Comparison of ENCODE assay signal across 8 cellular contexts in the genomic region with DNA sequence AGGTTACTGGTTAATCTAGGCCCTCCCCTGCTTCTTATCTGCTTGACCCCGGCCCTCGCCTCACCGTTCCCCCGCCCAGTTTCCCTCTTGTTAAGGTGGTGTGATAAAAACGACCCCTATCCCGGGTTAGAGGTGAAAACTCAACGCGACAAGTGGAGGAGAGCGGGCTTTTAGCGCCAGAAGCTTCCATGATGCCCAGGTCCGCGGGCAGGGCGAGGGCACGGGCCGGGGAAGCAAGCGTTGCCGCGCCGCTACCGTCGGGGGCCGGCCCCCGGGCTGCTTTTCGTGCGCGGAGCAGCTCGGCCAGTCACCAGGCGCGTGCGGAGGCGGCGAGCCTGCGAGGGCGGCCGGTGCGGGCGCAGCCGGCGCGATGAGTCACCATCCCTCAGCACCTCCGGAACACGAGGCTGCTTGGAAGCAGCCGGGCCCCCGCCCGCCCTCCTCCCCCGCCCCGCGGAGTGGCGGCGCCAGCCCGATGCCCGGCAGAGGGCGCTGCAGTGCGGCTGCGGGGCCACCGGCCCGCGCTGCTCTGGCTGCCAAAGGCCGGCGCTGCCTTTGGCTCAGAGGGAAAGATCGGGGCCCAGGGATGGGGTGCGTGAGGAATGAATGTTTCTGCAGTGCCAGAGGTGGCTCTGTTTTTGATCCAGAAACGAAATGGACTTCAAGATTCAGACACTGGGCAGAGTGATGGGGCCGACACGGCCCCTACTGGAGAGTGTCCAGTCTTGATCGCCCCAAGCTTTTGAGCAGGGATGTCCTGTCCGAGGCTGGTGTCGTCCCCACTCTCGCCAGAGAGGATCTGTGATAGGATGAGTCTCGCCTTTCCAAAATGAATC.
DNase-seq lines count a peak whose midpoint lies in the region; ATAC-seq and TF ChIP-seq lines count a peak whose summit lies in the region.

No MANE protein-coding gene starts in this region.

- peak; percentile 74 for ATAC-seq in HG02588 (IDR thresholded peaks at IDR 0.05; ENCODE audit: unreplicated experiment)

- peak; percentile 10 to 48 for DNase-seq in NCI-H1930 (lab: John Stamatoyannopoulos, UW)
- peak; percentile 77 for DNase-seq in activated CD4-positive, CD25-positive, alpha-beta regulatory T cell treated with anti-CD3 and anti-CD28 coated beads, Interleukin-2, amount 50 U/mL, for 72 hours
- peak; percentile 76 for DNase-seq in central memory CD4-positive, alpha-beta T cell
- peak; percentile 83 for DNase-seq in kidney tubule cell (ENCODE audit: low spot score)
- DNase-seq in stimulated activated CD4-positive, alpha-beta T cell treated with anti-CD3 and anti-CD28 coated beads, Interleukin-15, amount 100 ng/mL, for 48 hours (ENCODE audit: low read depth in 2 of 2) = peak; percentile 54 to 78
- DNase-seq in NCI-H2171 (lab: John Stamatoyannopoulos, UW) = no peak

- peak; percentile 56; the same call in 1 of the 3 replicates for TF ChIP-seq CTCF in GM12872 (IDR thresholded peaks at IDR 0.05; ENCODE audit: insufficient read depth, low read depth, low read length)
